ENCODE assay signal across 12 cellular contexts in genomic region chr1:94411217-94411616, GRCh38. TPM values are rescaled to one million over a fixed set of nuclear protein-coding genes. Genes with fewer than 3 reads are reported as not detected.
A peak's percentile ranks its signal among the peaks of the same experiment; 100 is the strongest.
DNase-seq lines count a peak whose midpoint lies in the region; ATAC-seq, FAIRE-seq and TF ChIP-seq lines count a peak whose summit lies in the region.
"Had no signal": no experiment of that assay in that cellular context is flagged by ENCODE, and none has a peak within 500 bp of the region (broad histone marks: within the 10 kb centered on the region; RNA-seq: fewer than 3 reads in every experiment).

No MANE protein-coding gene starts in this region.

- no peaks in the 10 kb centered on the region for H3K79me2 ChIP-seq in hepatocyte

- no peak overlapping the region for H3K4me3 Mint-ChIP-seq in naive thymus-derived CD4-positive, alpha-beta T cell
- H3K4me3 Mint-ChIP-seq: activated CD4-positive, alpha-beta memory T cell treated with anti-CD3 and anti-CD28 coated beads for 36 hours; activated naive CD8-positive, alpha-beta T cell treated with anti-CD3 and anti-CD28 coated beads, Interleukin-2, amount 50 U/mL, for 24 hours had no signal

- H3K4me2 ChIP-seq in hepatocyte, result no peak overlapping the region

- TF ChIP-seq CTCF in hepatocyte (IDR thresholded peaks at IDR 0.05; ENCODE audit: poor library complexity) (no peak), Peyer's patch (IDR thresholded peaks at IDR 0.05) (no peak)

- FAIRE-seq in GM19239 (lab: Jason Lieb, UNC), result peak; percentile 48

- H3K27me3 Mint-ChIP-seq in naive thymus-derived CD4-positive, alpha-beta T cell, result peaks cover 15 to 36% (median 29%) of the 10 kb centered on the region in 5 donors

- H3K36me3 Mint-ChIP-seq in naive thymus-derived CD4-positive, alpha-beta T cell, result no peaks in the 10 kb centered on the region
- H3K36me3 Mint-ChIP-seq: activated CD4-positive, alpha-beta memory T cell treated with anti-CD3 and anti-CD28 coated beads for 36 hours had no signal

- no peaks in the 10 kb centered on the region for H3K4me1 ChIP-seq in naive thymus-derived CD4-positive, alpha-beta T cell (ENCODE audit: control insufficient read depth in 2 of 2, insufficient read depth in 2 of 2, low read length in 2 of 2)
- H3K4me1 ChIP-seq in aorta (ENCODE audit: control insufficient read depth in 1 of 2, insufficient read depth in 2 of 2, low read length in 2 of 2), result no peaks in the 10 kb centered on the region
- peaks cover 2% of the 10 kb centered on the region for H3K4me1 ChIP-seq in hepatocyte (ENCODE audit: insufficient read depth)
- no peaks in the 10 kb centered on the region for H3K4me1 ChIP-seq in Peyer's patch

- no peak overlapping the region for H2AFZ ChIP-seq in hepatocyte

- no peaks in the 10 kb centered on the region for H3K4me1 Mint-ChIP-seq in naive thymus-derived CD4-positive, alpha-beta T cell

- no peak overlapping the region for H3K27ac Mint-ChIP-seq in naive thymus-derived CD4-positive, alpha-beta T cell
- H3K27ac Mint-ChIP-seq: activated CD4-positive, alpha-beta memory T cell treated with anti-CD3 and anti-CD28 coated beads for 36 hours; activated naive CD8-positive, alpha-beta T cell treated with anti-CD3 and anti-CD28 coated beads, Interleukin-2, amount 50 U/mL, for 24 hours had no signal

- no peaks in the 10 kb centered on the region for H3K36me3 ChIP-seq in naive thymus-derived CD4-positive, alpha-beta T cell (ENCODE audit: control insufficient read depth in 2 of 3, insufficient read depth in 3 of 3, low read length in 3 of 3)
- H3K36me3 ChIP-seq in aorta (ENCODE audit: control insufficient read depth in 1 of 2, insufficient read depth in 2 of 2, low read length in 1 of 2) (no peaks in the 10 kb centered on the region), hepatocyte (replicated peaks; ENCODE audit: insufficient read depth, low read depth) (no peaks in the 10 kb centered on the region), Peyer's patch (no peaks in the 10 kb centered on the region)
- H3K36me3 ChIP-seq: heart right ventricle had no signal

- DNase-seq in GM19239 (ENCODE audit: insufficient read length, low spot score), result no peak
- DNase-seq in naive thymus-derived CD4-positive, alpha-beta T cell, result no peak
- DNase-seq in aorta, result no peak
- DNase-seq in hepatocyte (ENCODE audit: low spot score), result no peak
- no peak for DNase-seq in Peyer's patch
- DNase-seq: activated CD4-positive, alpha-beta memory T cell treated with anti-CD3 and anti-CD28 coated beads for 36 hours; activated naive CD8-positive, alpha-beta T cell treated with anti-CD3 and anti-CD28 coated beads, Interleukin-2, amount 50 U/mL, for 24 hours; heart right ventricle; NCI-H510A had no signal

- H3K9me2 ChIP-seq in hepatocyte (replicated peaks; ENCODE audit: insufficient read depth), result no peaks in the 10 kb centered on the region

- H4K20me1 ChIP-seq in hepatocyte (ENCODE audit: insufficient read depth, poor library complexity, severe bottlenecking), result no peaks in the 10 kb centered on the region

- no peaks in the 10 kb centered on the region for H3K9me3 ChIP-seq in naive thymus-derived CD4-positive, alpha-beta T cell (ENCODE audit: control insufficient read depth in 2 of 3, low read length in 3 of 3)
- no peaks in the 10 kb centered on the region for H3K9me3 ChIP-seq in aorta (ENCODE audit: control insufficient read depth, low read length)
- no peaks in the 10 kb centered on the region for H3K9me3 ChIP-seq in hepatocyte (ENCODE audit: low read depth)
- no peaks in the 10 kb centered on the region for H3K9me3 ChIP-seq in Peyer's patch
- H3K9me3 ChIP-seq: heart right ventricle had no signal

- CTCF ChIA-PET in naive thymus-derived CD4-positive, alpha-beta T cell (lab: Charles Lee), result no interaction called here

- 78 to 90% methylated on average over 1 of the region's 1 CpG for WGBS in aorta, 2 donors
- WGBS in hepatocyte (ENCODE audit: low lambda C conversion rate, missing lambda C conversion rate), result 52% methylated on average over 1 of the region's 1 CpG

- intact Hi-C loops in naive thymus-derived CD4-positive, alpha-beta T cell (cut with micrococcal nuclease), result loop anchor here in 1 of 2 donors (10.0 kb wide), 1 partner anchor 1576 kb away; the partner anchor contains the start of gene RPL5
- intact Hi-C loops in aorta (cut with DNase I), result no loop called here

- no peak for TF ChIP-seq POLR2A in Peyer's patch (IDR thresholded peaks at IDR 0.05)

- H3K27me3 ChIP-seq in naive thymus-derived CD4-positive, alpha-beta T cell (ENCODE audit: control insufficient read depth in 2 of 2, insufficient read depth in 2 of 2, low read length in 2 of 2), result peaks cover 0 to 4% of the 10 kb centered on the region in 2 donors
- H3K27me3 ChIP-seq in aorta (ENCODE audit: control insufficient read depth in 1 of 2, insufficient read depth in 2 of 2, low read length in 1 of 2) (no peaks in the 10 kb centered on the region), hepatocyte (no peaks in the 10 kb centered on the region), Peyer's patch (no peaks in the 10 kb centered on the region)

- POLR2A ChIA-PET in naive thymus-derived CD4-positive, alpha-beta T cell (lab: Charles Lee), result no interaction called here

- no peak overlapping the region for H3K27ac ChIP-seq in naive thymus-derived CD4-positive, alpha-beta T cell (ENCODE audit: low read depth, low read length)
- H3K27ac ChIP-seq in aorta (ENCODE audit: low read depth in 1 of 2, low read length in 2 of 2), result no peak overlapping the region
- no peak overlapping the region for H3K27ac ChIP-seq in hepatocyte
- no peak overlapping the region for H3K27ac ChIP-seq in Peyer's patch
- H3K27ac ChIP-seq: heart right ventricle had no signal

- ATAC-seq in HG02588 (IDR thresholded peaks at IDR 0.05; ENCODE audit: unreplicated experiment), result peak; percentile 73
- peak; percentile 84 for ATAC-seq in HG03432 (IDR thresholded peaks at IDR 0.05; ENCODE audit: unreplicated experiment)
- peak; percentile 57 for ATAC-seq in naive thymus-derived CD4-positive, alpha-beta T cell
- ATAC-seq in aorta (ENCODE audit: low FRiP score), result no peak
- ATAC-seq: activated naive CD8-positive, alpha-beta T cell treated with anti-CD3 and anti-CD28 coated beads, Interleukin-2, amount 50 U/mL, for 24 hours; heart right ventricle; sciatic nerve had no signal

- H3K9me3 Mint-ChIP-seq in naive thymus-derived CD4-positive, alpha-beta T cell, result no peaks in the 10 kb centered on the region
- H3K9me3 Mint-ChIP-seq: activated CD4-positive, alpha-beta memory T cell treated with anti-CD3 and anti-CD28 coated beads for 36 hours; activated naive CD8-positive, alpha-beta T cell treated with anti-CD3 and anti-CD28 coated beads, Interleukin-2, amount 50 U/mL, for 24 hours had no signal

- no peak overlapping the region for H3K4me3 ChIP-seq in naive thymus-derived CD4-positive, alpha-beta T cell (ENCODE audit: low read length)
- H3K4me3 ChIP-seq in aorta (ENCODE audit: low read length in 2 of 2) (no peak overlapping the region), hepatocyte (no peak overlapping the region), Peyer's patch (no peak overlapping the region)
- H3K4me3 ChIP-seq: heart right ventricle had no signal

RNA-seq across cellular contexts. Expression of gene ABCD3, which starts 7.0 kb away (rescaled TPM):
- total RNA-seq in naive thymus-derived CD4-positive, alpha-beta T cell, result 10 to 100 TPM; 18.0 to 31.2 (median 25.0) TPM
- 10 to 100 TPM; 22.2 to 24.4 TPM for polyA plus RNA-seq in naive thymus-derived CD4-positive, alpha-beta T cell
- total RNA-seq in aorta, result 10 to 100 TPM; 26.8 to 34.7 TPM
- polyA plus RNA-seq in aorta, result 10 to 100 TPM; 18.4 to 20.4 TPM
- 76.2 and 96.4 TPM in 2 replicates for total RNA-seq in hepatocyte
- 42.2 and 50.7 TPM in 2 replicates for polyA plus RNA-seq in hepatocyte
- 10 to 100 TPM; 22.3 to 66.6 (median 57.0) TPM for total RNA-seq in Peyer's patch
